ENCODE assay signal across 9 cellular contexts in the genomic region with DNA sequence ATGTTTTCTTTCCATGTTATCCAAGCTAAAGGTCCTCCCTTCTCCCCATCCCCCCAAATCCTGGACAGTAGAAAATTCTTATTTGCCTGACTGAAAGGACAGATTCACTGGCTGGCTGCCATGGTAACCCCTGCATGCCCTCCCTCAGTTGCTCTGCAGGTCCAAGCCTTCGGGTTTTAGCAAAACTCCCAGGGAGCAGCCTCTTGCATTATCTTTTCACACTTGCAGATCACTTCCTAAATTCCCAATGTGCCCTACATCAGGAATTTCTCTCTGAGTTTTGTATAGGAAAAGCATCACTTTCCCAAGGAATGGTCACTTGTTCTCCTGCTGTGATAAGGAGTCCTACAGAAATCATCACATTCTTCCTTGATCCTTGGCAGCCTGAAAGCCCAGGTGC.
"Had no signal": no experiment of that assay in that cellular context is flagged by ENCODE, and none has a peak within 500 bp of the region (broad histone marks: within the 10 kb centered on the region; RNA-seq: fewer than 3 reads in every experiment).

No MANE protein-coding gene starts in this region.

- H3K4me1 ChIP-seq: HAP-1 had no signal

- H3K9me3 Mint-ChIP-seq: GM23338, H9, HFFc6 had no signal

- H3K4me2 ChIP-seq: GM23338 had no signal

- H3K36me3 ChIP-seq: HAP-1 had no signal

- H2AFZ ChIP-seq: GM23248, GM23338 had no signal

- H3K4me3 Mint-ChIP-seq: GM23338, H9, HFFc6 had no signal

- DNase-seq: GM23248, GOT3, H7, H9, HCEC 1CT, HFFc6 had no signal

- H3K4me3 ChIP-seq: GM23248, GM23338, HAP-1 had no signal

- H3K9me3 ChIP-seq: HAP-1 had no signal

- ATAC-seq: GM23338, HCT116 had no signal

- H3K27ac ChIP-seq: GM23248 had no signal

- H3K27ac Mint-ChIP-seq: GM23338, HFFc6 had no signal

- H3K9ac ChIP-seq: GM23248 had no signal
